Comparison of ENCODE assay signal across 12 cellular contexts in the genomic region with DNA sequence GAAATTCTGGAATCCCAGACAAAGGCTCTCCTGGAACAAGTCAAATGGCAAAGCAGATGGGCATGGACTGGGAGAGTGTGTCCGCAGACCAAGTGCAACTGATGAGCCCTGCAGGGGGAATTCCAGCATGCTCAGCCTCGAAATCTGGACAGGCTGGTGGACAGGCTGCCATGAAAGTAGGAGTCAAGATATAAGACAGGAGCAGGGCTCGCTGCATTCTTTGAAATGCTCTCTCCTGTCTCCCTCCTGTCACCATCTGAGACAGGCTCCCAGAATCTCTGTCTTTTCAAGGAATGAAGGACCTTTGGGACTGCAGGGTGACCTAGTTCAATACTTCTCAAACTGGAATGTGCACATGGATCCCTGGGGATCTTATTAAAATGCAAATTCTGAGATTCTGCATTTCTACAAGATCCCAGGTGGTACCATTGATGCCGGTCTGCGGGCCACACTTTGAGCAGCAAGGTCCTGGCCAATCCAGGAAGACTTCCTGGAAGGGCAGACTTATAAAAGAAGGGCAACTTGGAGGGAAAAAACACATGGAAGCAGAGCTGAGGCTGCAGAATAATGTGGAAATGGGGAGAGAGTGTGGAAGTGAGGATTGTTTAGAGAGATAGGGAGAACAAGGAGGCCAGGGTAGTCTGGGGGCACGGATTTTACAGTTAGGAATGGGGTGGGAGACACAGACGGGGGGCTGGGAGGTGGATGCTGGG. TPM values are rescaled to one million over a fixed set of nuclear protein-coding genes. Genes with fewer than 3 reads are reported as not detected.
"Had no signal": no experiment of that assay in that cellular context is flagged by ENCODE, and none has a peak within 500 bp of the region (broad histone marks: within the 10 kb centered on the region; RNA-seq: fewer than 3 reads in every experiment).

No MANE protein-coding gene starts in this region.

- H3K4me1 Mint-ChIP-seq: activated CD4-positive, alpha-beta T cell treated with anti-CD3 and anti-CD28 coated beads for 36 hours had no signal

- DNase-seq: activated naive CD4-positive, alpha-beta T cell; occipital lobe; stimulated activated naive CD4-positive, alpha-beta T cell treated with Interleukin-2 at 50 U/mL for 16 hours had no signal

- H3K36me3 Mint-ChIP-seq: natural killer cell treated with Interleukin-12 subunit alpha and Interleukin-12 subunit beta and Interleukin-15 and Interleukin-18, amount 100 ng/mL, for 72 hours had no signal

- H3K27ac ChIP-seq: gastroesophageal sphincter, hepatocyte had no signal

- H3K27ac Mint-ChIP-seq: activated CD4-positive, alpha-beta T cell treated with anti-CD3 and anti-CD28 coated beads for 36 hours; activated CD8-positive, alpha-beta T cell treated with anti-CD3 and anti-CD28 coated beads for 36 hours; activated T-helper 1 cell treated with anti-CD3 and anti-CD28 coated beads, Interleukin-12 subunit alpha, Interleukin-12 subunit beta, Interleukin-2, Interleukin-4 antibody, amounts not matched to agents 30 ng/mL and 10 ng/mL and 1 ng/mL, durations not matched to agents 14 hours and 24 hours and 36 hours; natural killer cell treated with Interleukin-12 subunit alpha and Interleukin-12 subunit beta and Interleukin-15 and Interleukin-18, amount 100 ng/mL, for 72 hours had no signal

- H3K27me3 ChIP-seq: hepatocyte, suprapubic skin had no signal

- H3K4me2 ChIP-seq: hepatocyte had no signal

- H3K4me3 ChIP-seq: gastroesophageal sphincter, hepatocyte, suprapubic skin had no signal

- H3K36me3 ChIP-seq: gastroesophageal sphincter, suprapubic skin had no signal

- H3K79me2 ChIP-seq: hepatocyte had no signal

- H3K9me3 Mint-ChIP-seq: activated CD8-positive, alpha-beta T cell treated with anti-CD3 and anti-CD28 coated beads for 36 hours; activated T-helper 1 cell treated with anti-CD3 and anti-CD28 coated beads, Interleukin-12 subunit alpha, Interleukin-12 subunit beta, Interleukin-2, Interleukin-4 antibody, amounts not matched to agents 30 ng/mL and 10 ng/mL and 1 ng/mL, durations not matched to agents 14 hours and 24 hours and 36 hours; natural killer cell treated with Interleukin-12 subunit alpha and Interleukin-12 subunit beta and Interleukin-15 and Interleukin-18, amount 100 ng/mL, for 72 hours had no signal

- H2AFZ ChIP-seq: hepatocyte had no signal

- ATAC-seq: gastroesophageal sphincter had no signal

- H3K9me3 ChIP-seq: suprapubic skin had no signal

- H3K4me3 Mint-ChIP-seq: activated CD4-positive, alpha-beta T cell treated with anti-CD3 and anti-CD28 coated beads for 36 hours; activated CD8-positive, alpha-beta T cell treated with anti-CD3 and anti-CD28 coated beads for 36 hours; activated T-helper 1 cell treated with anti-CD3 and anti-CD28 coated beads, Interleukin-12 subunit alpha, Interleukin-12 subunit beta, Interleukin-2, Interleukin-4 antibody, amounts not matched to agents 30 ng/mL and 10 ng/mL and 1 ng/mL, durations not matched to agents 14 hours and 24 hours and 36 hours; natural killer cell treated with Interleukin-12 subunit alpha and Interleukin-12 subunit beta and Interleukin-15 and Interleukin-18, amount 100 ng/mL, for 72 hours had no signal

- H3K4me1 ChIP-seq: gastroesophageal sphincter had no signal

RNA-seq across cellular contexts. Expression of gene TNNT2, which starts 29.8 kb away (rescaled TPM):
- total RNA-seq: activated CD4-positive, alpha-beta T cell treated with anti-CD3 and anti-CD28 coated beads for 36 hours; activated CD8-positive, alpha-beta T cell treated with anti-CD3 and anti-CD28 coated beads for 36 hours; activated T-helper 1 cell treated with anti-CD3 and anti-CD28 coated beads, Interleukin-12 subunit alpha, Interleukin-12 subunit beta, Interleukin-2, Interleukin-4 antibody, amounts not matched to agents 30 ng/mL and 10 ng/mL and 1 ng/mL, durations not matched to agents 14 hours and 24 hours and 36 hours; fibroblast of lung; natural killer cell treated with Interleukin-12 subunit alpha and Interleukin-12 subunit beta and Interleukin-15 and Interleukin-18, amount 100 ng/mL, for 72 hours; occipital lobe; pulmonary artery endothelial cell had no signal

RNA-seq across cellular contexts. Expression of gene LAD1, which starts 51.5 kb away (rescaled TPM):
- total RNA-seq: activated CD4-positive, alpha-beta T cell treated with anti-CD3 and anti-CD28 coated beads for 36 hours; activated CD8-positive, alpha-beta T cell treated with anti-CD3 and anti-CD28 coated beads for 36 hours; activated T-helper 1 cell treated with anti-CD3 and anti-CD28 coated beads, Interleukin-12 subunit alpha, Interleukin-12 subunit beta, Interleukin-2, Interleukin-4 antibody, amounts not matched to agents 30 ng/mL and 10 ng/mL and 1 ng/mL, durations not matched to agents 14 hours and 24 hours and 36 hours; fibroblast of lung; natural killer cell treated with Interleukin-12 subunit alpha and Interleukin-12 subunit beta and Interleukin-15 and Interleukin-18, amount 100 ng/mL, for 72 hours; occipital lobe; pulmonary artery endothelial cell had no signal
- polyA plus RNA-seq: fibroblast of lung had no signal
